In the genomic region with DNA sequence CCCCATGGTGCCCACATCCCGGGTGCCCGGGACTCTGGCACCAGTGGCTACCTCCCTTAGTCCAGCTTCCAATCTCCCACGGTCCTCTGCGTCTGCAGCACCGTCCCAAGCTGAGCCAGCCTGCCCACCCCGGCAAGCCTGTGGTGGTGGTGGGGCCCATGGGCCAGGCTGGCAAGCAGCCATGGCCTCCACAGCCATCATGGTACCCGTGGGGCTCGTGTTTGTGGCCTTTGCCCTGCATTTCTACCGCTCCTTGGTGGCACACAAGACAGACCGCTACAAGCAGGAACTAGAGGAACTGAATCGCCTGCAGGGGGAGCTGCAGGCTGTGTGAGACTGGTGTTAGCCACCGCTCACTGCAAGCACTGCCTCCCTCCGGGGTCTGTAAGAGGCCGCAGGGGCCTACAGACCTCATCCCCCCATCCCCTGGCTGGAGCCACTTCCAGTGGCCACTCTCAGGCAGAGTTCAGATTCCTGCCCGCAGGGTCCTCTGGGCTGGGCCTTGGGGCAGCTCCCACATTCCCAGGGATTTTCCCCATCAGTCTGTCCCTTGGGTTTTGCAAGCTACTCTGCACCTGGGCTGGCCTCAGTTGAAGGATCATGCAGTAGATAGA, we compare ENCODE assay signal across 1 cellular context.
A peak's percentile ranks its signal among the peaks of the same experiment; 100 is the strongest.
TF ChIP-seq lines count a peak whose summit lies in the region.

No MANE protein-coding gene starts in this region.

TF ChIP-seq in K562, 482 proteins besides CTCF, POLR2A, EP300 and RAD21 (continued from another document):
- TF ChIP-seq, protein P1, sequence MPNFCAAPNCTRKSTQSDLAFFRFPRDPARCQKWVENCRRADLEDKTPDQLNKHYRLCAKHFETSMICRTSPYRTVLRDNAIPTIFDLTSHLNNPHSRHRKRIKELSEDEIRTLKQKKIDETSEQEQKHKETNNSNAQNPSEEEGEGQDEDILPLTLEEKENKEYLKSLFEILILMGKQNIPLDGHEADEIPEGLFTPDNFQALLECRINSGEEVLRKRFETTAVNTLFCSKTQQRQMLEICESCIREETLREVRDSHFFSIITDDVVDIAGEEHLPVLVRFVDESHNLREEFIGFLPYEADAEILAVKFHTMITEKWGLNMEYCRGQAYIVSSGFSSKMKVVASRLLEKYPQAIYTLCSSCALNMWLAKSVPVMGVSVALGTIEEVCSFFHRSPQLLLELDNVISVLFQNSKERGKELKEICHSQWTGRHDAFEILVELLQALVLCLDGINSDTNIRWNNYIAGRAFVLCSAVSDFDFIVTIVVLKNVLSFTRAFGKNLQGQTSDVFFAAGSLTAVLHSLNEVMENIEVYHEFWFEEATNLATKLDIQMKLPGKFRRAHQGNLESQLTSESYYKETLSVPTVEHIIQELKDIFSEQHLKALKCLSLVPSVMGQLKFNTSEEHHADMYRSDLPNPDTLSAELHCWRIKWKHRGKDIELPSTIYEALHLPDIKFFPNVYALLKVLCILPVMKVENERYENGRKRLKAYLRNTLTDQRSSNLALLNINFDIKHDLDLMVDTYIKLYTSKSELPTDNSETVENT (CRISPR knock-in tag; IDR thresholded peaks at IDR 0.05), result no peak
- TF ChIP-seq BCOR (IDR thresholded peaks at IDR 0.05) (no peak), TARDBP (IDR thresholded peaks at IDR 0.05) (no peak), KDM4B (IDR thresholded peaks at IDR 0.05; ENCODE audit: borderline replicate concordance in 2 of 2, low read depth in 1 of 2) (no peak), RCOR1 (IDR thresholded peaks at IDR 0.05; ENCODE audit: borderline replicate concordance in 1 of 2, low read depth in 2 of 2, low read length in 2 of 2) (0 out of 4 replicates have a peak, but pooled peaks of 1 of the 2 experiments have one; percentile 22), ADNP (tag; IDR thresholded peaks at IDR 0.05) (no peak), MTA3 (IDR thresholded peaks at IDR 0.05; ENCODE audit: borderline replicate concordance) (peak; percentile 68; the same call in 1 of the 2 replicates), SRSF7 (optimal IDR thresholded peaks at IDR 0.05; ENCODE audit: low read depth, low read length) (no peak), CREB1 (IDR thresholded peaks at IDR 0.05) (no peak), CREB1 (CRISPR knock-in tag; IDR thresholded peaks at IDR 0.05) (0 out of 2 replicates have a peak, but pooled peaks have one; percentile 38), MTA2 (IDR thresholded peaks at IDR 0.05; ENCODE audit: low read depth) (no peak), HNRNPK (IDR thresholded peaks at IDR 0.05; ENCODE audit: low read depth, low read length, poor library complexity, severe bottlenecking) (no peak), CBX8 (IDR thresholded peaks at IDR 0.05; ENCODE audit: borderline replicate concordance, extremely low read depth, low read depth, low read length, poor library complexity, severe bottlenecking) (no peak), CXXC5 (CRISPR knock-in tag; IDR thresholded peaks at IDR 0.05) (0 out of 2 replicates have a peak, but pooled peaks have one; percentile 35), NCOA6 (IDR thresholded peaks at IDR 0.05) (no peak)
- TF ChIP-seq, protein P2, sequence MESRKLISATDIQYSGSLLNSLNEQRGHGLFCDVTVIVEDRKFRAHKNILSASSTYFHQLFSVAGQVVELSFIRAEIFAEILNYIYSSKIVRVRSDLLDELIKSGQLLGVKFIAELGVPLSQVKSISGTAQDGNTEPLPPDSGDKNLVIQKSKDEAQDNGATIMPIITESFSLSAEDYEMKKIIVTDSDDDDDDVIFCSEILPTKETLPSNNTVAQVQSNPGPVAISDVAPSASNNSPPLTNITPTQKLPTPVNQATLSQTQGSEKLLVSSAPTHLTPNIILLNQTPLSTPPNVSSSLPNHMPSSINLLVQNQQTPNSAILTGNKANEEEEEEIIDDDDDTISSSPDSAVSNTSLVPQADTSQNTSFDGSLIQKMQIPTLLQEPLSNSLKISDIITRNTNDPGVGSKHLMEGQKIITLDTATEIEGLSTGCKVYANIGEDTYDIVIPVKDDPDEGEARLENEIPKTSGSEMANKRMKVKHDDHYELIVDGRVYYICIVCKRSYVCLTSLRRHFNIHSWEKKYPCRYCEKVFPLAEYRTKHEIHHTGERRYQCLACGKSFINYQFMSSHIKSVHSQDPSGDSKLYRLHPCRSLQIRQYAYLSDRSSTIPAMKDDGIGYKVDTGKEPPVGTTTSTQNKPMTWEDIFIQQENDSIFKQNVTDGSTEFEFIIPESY (CRISPR knock-in tag; IDR thresholded peaks at IDR 0.05), result peak; percentile 99
- TF ChIP-seq, protein P3, sequence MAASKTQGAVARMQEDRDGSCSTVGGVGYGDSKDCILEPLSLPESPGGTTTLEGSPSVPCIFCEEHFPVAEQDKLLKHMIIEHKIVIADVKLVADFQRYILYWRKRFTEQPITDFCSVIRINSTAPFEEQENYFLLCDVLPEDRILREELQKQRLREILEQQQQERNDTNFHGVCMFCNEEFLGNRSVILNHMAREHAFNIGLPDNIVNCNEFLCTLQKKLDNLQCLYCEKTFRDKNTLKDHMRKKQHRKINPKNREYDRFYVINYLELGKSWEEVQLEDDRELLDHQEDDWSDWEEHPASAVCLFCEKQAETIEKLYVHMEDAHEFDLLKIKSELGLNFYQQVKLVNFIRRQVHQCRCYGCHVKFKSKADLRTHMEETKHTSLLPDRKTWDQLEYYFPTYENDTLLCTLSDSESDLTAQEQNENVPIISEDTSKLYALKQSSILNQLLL (CRISPR knock-in tag; IDR thresholded peaks at IDR 0.05; ENCODE audit: borderline replicate concordance), result no peak
